ENCODE assay signal across 7 cellular contexts in the genomic region with DNA sequence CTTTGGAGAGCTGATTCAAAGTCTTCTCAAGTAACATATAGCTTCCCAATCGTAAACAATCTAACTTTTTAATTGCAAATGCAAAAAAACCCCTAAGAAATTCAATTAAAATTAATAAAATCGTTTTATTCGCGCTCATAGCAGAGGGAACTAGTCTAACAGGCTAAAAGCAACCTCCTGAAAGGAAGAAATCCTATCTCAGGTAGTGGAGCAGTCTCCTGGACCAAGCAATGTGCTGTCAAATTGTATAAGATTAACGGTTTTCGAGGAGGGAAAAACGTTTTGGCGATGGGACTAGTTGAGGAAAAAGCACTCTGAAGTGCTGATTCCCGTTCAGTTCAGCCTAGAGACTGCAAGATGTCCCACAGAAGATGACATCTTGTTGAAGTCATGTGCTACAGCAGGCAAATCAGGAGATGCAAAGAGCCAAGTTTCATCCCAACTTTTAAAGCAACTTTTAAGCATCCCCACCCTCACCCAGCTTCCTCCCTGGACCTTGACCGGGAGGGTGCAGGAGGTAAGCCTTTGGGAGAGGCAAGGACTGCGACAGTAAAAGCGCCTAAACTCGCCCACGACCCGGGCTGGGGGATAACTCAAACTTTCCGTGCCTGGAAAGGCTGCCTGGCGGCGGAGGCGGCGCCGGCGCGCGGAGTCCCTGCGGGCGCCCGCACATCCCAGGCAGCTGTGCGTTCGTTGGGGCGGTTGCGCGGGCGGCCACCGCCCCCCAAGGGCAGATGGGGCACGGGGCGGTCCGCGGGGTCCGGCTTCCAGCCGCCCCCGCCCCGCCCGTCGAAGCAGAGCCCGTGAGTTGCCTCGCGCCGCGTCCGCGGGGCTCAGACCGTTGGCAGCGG. TPM values are rescaled to one million over a fixed set of nuclear protein-coding genes. Genes with fewer than 3 reads are reported as not detected.
DNase-seq lines count a peak whose midpoint lies in the region; ATAC-seq, FAIRE-seq and TF ChIP-seq lines count a peak whose summit lies in the region.

No MANE protein-coding gene starts in this region.

- no peaks in the 10 kb centered on the region for H3F3A ChIP-seq in SK-N-SH (replicated peaks; ENCODE audit: insufficient read depth)

- no peak for TF ChIP-seq RAD21 in SK-N-SH (IDR thresholded peaks at IDR 0.05; ENCODE audit: low read length)

- peaks cover 15% of the 10 kb centered on the region for H3K79me2 ChIP-seq in SK-N-SH (ENCODE audit: insufficient read depth)

- H3K9me3 ChIP-seq in SK-N-SH (no peaks in the 10 kb centered on the region), body of pancreas (no peaks in the 10 kb centered on the region), kidney (ENCODE audit: control insufficient read depth in 1 of 2, low read length in 2 of 2) (no peaks in the 10 kb centered on the region)

- H3K27me3 ChIP-seq in SK-N-SH (ENCODE audit: insufficient read depth) (no peaks in the 10 kb centered on the region), body of pancreas (no peaks in the 10 kb centered on the region)

- H2AFZ ChIP-seq in SK-N-SH (ENCODE audit: low read depth), result no peak overlapping the region; the same call in 1 of the 2 replicates

- no peaks in the 10 kb centered on the region for H4K20me1 ChIP-seq in SK-N-SH (ENCODE audit: insufficient read depth)

- no peaks in the 10 kb centered on the region for H3K9me2 ChIP-seq in SK-N-SH

- TF ChIP-seq CTCF in SK-N-SH (IDR thresholded peaks at IDR 0.05) (no peak), body of pancreas (IDR thresholded peaks at IDR 0.05) (no peak), kidney (IDR thresholded peaks at IDR 0.05; ENCODE audit: borderline replicate concordance, extremely low read depth, insufficient read depth) (no peak)

- no peak for DNase-seq in SK-N-SH
- DNase-seq in body of pancreas, result no peak
- DNase-seq in kidney, result no peak
- DNase-seq in stimulated activated CD4-positive, alpha-beta T cell treated with anti-CD3 and anti-CD28 coated beads, Interleukin-4, amount 100 ng/mL, for 1 hour, result peak; percentile 45
- DNase-seq in NCI-H187 treated with DMSO at 0.1 percent for 48 hours (lab: John Stamatoyannopoulos, UW), result no peak

- H3K9ac ChIP-seq in SK-N-SH (peak overlapping the region; percentile 76), kidney (ENCODE audit: low read length in 2 of 2) (peak overlapping the region in 1 of 2 donors; percentile 5)

- no peak for FAIRE-seq in kidney (lab: Jason Lieb, UNC)

- 8% methylated on average over 20 of the region's 53 CpGs for WGBS in SK-N-SH (ENCODE audit: low lambda C conversion rate)
- WGBS in body of pancreas, 2 donors, result 7 to 26% methylated on average over 11 to 32 of the region's 53 CpGs

- TF ChIP-seq POLR2A in body of pancreas (IDR thresholded peaks at IDR 0.05), result no peak

- peaks cover 0 to 2% of the 10 kb centered on the region in 2 experiments for H3K36me3 ChIP-seq in SK-N-SH (replicated peaks in 1 of 2; ENCODE audit: control insufficient read depth in 1 of 2, insufficient read depth in 2 of 2, low read length in 1 of 2)
- no peaks in the 10 kb centered on the region for H3K36me3 ChIP-seq in body of pancreas (replicated peaks in 1 of 2; ENCODE audit: insufficient read depth in 1 of 2, low read depth in 2 of 2)
- H3K36me3 ChIP-seq in kidney (ENCODE audit: control insufficient read depth in 1 of 2, insufficient read depth in 2 of 2, low read length in 2 of 2), result no peaks in the 10 kb centered on the region

- CTCF ChIA-PET in SK-N-SH (lab: Yijun Ruan, JAX), result interaction anchor here (0.8 to 1.1 kb wide), 3 partner anchors 9 to 222 kb away, joined by 3 to 4 read pairs (median 3); no protein-coding TSS in a partner anchor

- POLR2A ChIA-PET in SK-N-SH (lab: Yijun Ruan, JAX), result no interaction called here

- H3K27ac ChIP-seq in SK-N-SH (ENCODE audit: low read depth in 2 of 2, low read length in 1 of 2), result peak overlapping the region in 1 of 2 experiments; percentile 38; a peak in 1 of 4 replicates
- H3K27ac ChIP-seq in body of pancreas, result no peak overlapping the region
- no peak overlapping the region for H3K27ac ChIP-seq in kidney (ENCODE audit: low read depth in 2 of 2, low read length in 2 of 2)

- ATAC-seq in GM18873 (IDR thresholded peaks at IDR 0.05; ENCODE audit: low FRiP score, unreplicated experiment) (peak; percentile 26), HG02885 (IDR thresholded peaks at IDR 0.05; ENCODE audit: poor library complexity, unreplicated experiment) (peak; percentile 37), body of pancreas (peak; percentile 49)

- no peak for TF ChIP-seq EP300 in SK-N-SH (IDR thresholded peaks at IDR 0.05; ENCODE audit: borderline replicate concordance in 1 of 2, low read depth in 1 of 2, low read length in 1 of 2)

- intact Hi-C loops in body of pancreas (cut with DNase I), result no loop called here
- intact Hi-C loops in kidney (cut with DNase I), result no loop called here

- peak overlapping the region; percentile 68 for H3K4me2 ChIP-seq in SK-N-SH

- H3K4me3 ChIP-seq in SK-N-SH (ENCODE audit: low read depth in 2 of 2, low read length in 1 of 2) (peak overlapping the region; percentile 65 to 73), body of pancreas (peak overlapping the region; percentile 8 to 41), kidney (ENCODE audit: low read length in 2 of 2) (peak overlapping the region; percentile 29 to 59)

- H3K4me1 ChIP-seq in SK-N-SH (ENCODE audit: control insufficient read depth in 1 of 2, insufficient read depth in 2 of 2, low read depth in 1 of 2, low read length in 1 of 2), result no peaks in the 10 kb centered on the region; a peak in 2 of 4 replicates
- H3K4me1 ChIP-seq in body of pancreas, result peaks cover 5% of the 10 kb centered on the region
- H3K4me1 ChIP-seq in kidney (ENCODE audit: control insufficient read depth in 1 of 2, insufficient read depth in 1 of 2, low read depth in 1 of 2, low read length in 2 of 2), result peaks cover 0 to 4% of the 10 kb centered on the region in 2 donors

TF ChIP-seq in SK-N-SH, 30 proteins besides CTCF, POLR2A, EP300 and RAD21:
- TF ChIP-seq, protein P1, sequence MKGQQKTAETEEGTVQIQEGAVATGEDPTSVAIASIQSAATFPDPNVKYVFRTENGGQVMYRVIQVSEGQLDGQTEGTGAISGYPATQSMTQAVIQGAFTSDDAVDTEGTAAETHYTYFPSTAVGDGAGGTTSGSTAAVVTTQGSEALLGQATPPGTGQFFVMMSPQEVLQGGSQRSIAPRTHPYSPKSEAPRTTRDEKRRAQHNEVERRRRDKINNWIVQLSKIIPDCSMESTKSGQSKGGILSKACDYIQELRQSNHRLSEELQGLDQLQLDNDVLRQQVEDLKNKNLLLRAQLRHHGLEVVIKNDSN (IDR thresholded peaks at IDR 0.05; ENCODE audit: borderline replicate concordance, low read depth), result 0 out of 2 replicates have a peak, but pooled peaks have one; percentile 8
- TF ChIP-seq JUND (IDR thresholded peaks at IDR 0.05), result no peak

RNA-seq across cellular contexts. Expression of a gene that starts 0.8 kb away (rescaled TPM):
- polyA plus RNA-seq in SK-N-SH (2012; rRNA removed) (5.8 and 6.7 TPM in 2 replicates), kidney (ENCODE audit: insufficient read depth, low read depth, low replicate concordance) (5.7 TPM)
- polyA plus RNA-seq in SK-N-SH (2012; cell fraction: cytosol; rRNA removed), result 6.4 and 7.3 TPM in 2 replicates
- 8.1 and 10.3 TPM in 2 replicates for polyA plus RNA-seq in SK-N-SH (2012; cell fraction: nucleus; rRNA removed)
- total RNA-seq in body of pancreas (10 to 100 TPM in 1 of 2 donors, 1 to 10 TPM in 1; 6.7 to 12.2 TPM), kidney (13.9 TPM)

RNA-seq across cellular contexts. Expression of a gene that starts 50.3 kb away (rescaled TPM):
- polyA plus RNA-seq in SK-N-SH (2012; rRNA removed) (not detected in 2 replicates), kidney (ENCODE audit: insufficient read depth, low read depth, low replicate concordance) (not detected)
- not detected in 2 replicates for polyA plus RNA-seq in SK-N-SH (2012; cell fraction: cytosol; rRNA removed)
- polyA plus RNA-seq in SK-N-SH (2012; cell fraction: nucleus; rRNA removed), result not detected in 2 replicates
- total RNA-seq in body of pancreas (not detected), kidney (0.13 TPM)
